In genomic region chr16:83797013-83797412, GRCh38 we compare ENCODE assay signal across 16 cellular contexts. TPM values are rescaled to one million over a fixed set of nuclear protein-coding genes. Genes with fewer than 3 reads are reported as not detected.
DNase-seq lines count a peak whose midpoint lies in the region; ATAC-seq lines count a peak whose summit lies in the region.
"Had no signal": no experiment of that assay in that cellular context is flagged by ENCODE, and none has a peak within 500 bp of the region (broad histone marks: within the 10 kb centered on the region; RNA-seq: fewer than 3 reads in every experiment).

No MANE protein-coding gene starts in this region.

- ATAC-seq in left colon = peak; percentile 82
- ATAC-seq: Right ventricle myocardium inferior had no signal

- intact Hi-C loops in left colon (cut with DNase I, micrococcal nuclease) = no loop called here

- DNase-seq in DMS153 (lab: John Stamatoyannopoulos, UW) = peak; percentile 78
- DNase-seq in DMS53 (lab: John Stamatoyannopoulos, UW) = peak; percentile 90
- peak; percentile 29 for DNase-seq in NCI-H748 treated with DMSO at 0.1 percent for 48 hours (lab: John Stamatoyannopoulos, UW)
- peak in 1 of 2 donors; percentile 15 for DNase-seq in left colon
- DNase-seq in GOT3 (lab: John Stamatoyannopoulos, UW) = no peak
- DNase-seq in CD1c-positive myeloid dendritic cell (ENCODE audit: extremely low spot score) = no peak
- no peak for DNase-seq in DMS79 (lab: John Stamatoyannopoulos, UW)
- DNase-seq: ACHN, COR-L47, DMS 273 treated with DMSO at 0.1 percent for 48 hours, GM23248, MV-4-11, NCI-H1436 treated with DMSO at 0.1 percent for 48 hours, NCI-H2107, NCI-H524 had no signal

RNA-seq across cellular contexts. Expression of gene HSBP1, which starts 10.8 kb away (rescaled TPM):
- total RNA-seq in left colon = 10 to 100 TPM; 91.0 to 91.9 TPM

Comparison
In these comparisons a context has a peak if more than half of its experiments do, and no peak if none do; other contexts are left out.
1. DNase-seq: peak in DMS153 (single experiment), DMS53 (single experiment) and NCI-H748 treated with DMSO at 0.1 percent for 48 hours (single experiment); none in GOT3 (single experiment), CD1c-positive myeloid dendritic cell (single experiment) and DMS79 (single experiment).